Comparison of ENCODE assay signal across 8 cellular contexts in the genomic region with DNA sequence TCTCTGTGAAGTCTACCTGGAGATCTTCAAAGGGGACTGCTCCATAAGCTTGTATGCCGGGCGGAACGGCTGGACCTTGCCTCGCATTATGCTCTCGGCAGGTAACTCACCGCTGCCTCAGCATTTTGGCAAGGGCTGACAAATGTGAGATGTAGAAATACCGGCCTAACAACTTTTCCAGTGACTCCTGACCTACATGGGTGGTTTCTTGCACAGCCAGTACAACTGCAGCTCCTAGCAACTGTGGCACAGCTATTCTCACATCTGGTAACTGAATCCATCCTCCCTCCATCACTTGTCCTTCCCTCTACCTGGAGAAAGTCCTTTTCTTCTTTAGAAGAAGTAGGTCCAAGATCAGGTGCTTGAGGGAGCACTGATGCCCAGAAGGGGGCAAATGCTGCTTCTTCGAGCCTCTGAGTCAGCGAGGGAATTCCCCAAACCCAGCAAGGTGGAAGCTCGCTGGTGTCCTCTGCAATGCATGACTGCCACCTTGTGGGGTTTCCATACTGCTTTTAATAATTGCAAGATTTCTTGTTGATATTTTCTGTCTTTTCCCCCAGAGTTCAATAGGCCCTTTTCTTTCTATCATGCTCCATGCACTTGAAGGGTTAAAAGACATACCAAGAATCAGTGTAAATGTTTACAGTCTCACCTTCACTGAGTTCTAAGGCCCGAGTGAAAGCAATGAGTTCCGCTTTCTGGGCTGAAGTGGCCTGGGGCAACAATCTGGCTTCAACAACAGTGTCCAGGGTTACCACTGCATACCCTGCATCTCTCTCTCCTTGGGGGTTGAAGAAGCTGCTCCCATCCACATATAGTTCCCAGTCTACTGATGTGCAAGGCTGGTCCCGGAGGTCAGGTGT. TPM values are rescaled to one million over a fixed set of nuclear protein-coding genes. Genes with fewer than 3 reads are reported as not detected.
DNase-seq lines count a peak whose midpoint lies in the region; ATAC-seq and TF ChIP-seq lines count a peak whose summit lies in the region.
"Not testable (repeated sequence)": the region's sequence is repeated elsewhere in the genome, so short reads cannot be mapped to it uniquely, and the experiment has no call there.

No MANE protein-coding gene starts in this region.

- not testable (repeated sequence) for H3K27ac Mint-ChIP-seq in WTC11; activated naive CD8-positive, alpha-beta T cell treated with anti-CD3 and anti-CD28 coated beads for 36 hours

- H3K14ac ChIP-seq in neuronal stem cell (ENCODE audit: low read length), result not testable (repeated sequence)

- not testable (repeated sequence) for H2BK120ac ChIP-seq in neuronal stem cell (ENCODE audit: low read depth, low read length)

- POLR2A ChIA-PET in WTC11 (lab: Charles Lee), result not testable (repeated sequence)

- H3K27me3 ChIP-seq in neuronal stem cell (ENCODE audit: control insufficient read depth in 3 of 3, insufficient read depth in 3 of 3, low read depth in 1 of 3, low read length in 3 of 3), result not testable (repeated sequence)

- CTCF ChIA-PET in WTC11 (lab: Charles Lee), result interaction anchor here (0.6 to 1.2 kb wide), 3 partner anchors 60 to 436 kb away, joined by 3 read pairs; no protein-coding TSS in a partner anchor

- not testable (repeated sequence) for H3K79me1 ChIP-seq in neuronal stem cell (ENCODE audit: low read depth, low read length)

- not testable (repeated sequence) for H3K9me3 Mint-ChIP-seq in WTC11; activated naive CD8-positive, alpha-beta T cell treated with anti-CD3 and anti-CD28 coated beads for 36 hours

- H3K9me3 ChIP-seq in neuronal stem cell (replicated peaks in 1 of 2; ENCODE audit: control insufficient read depth in 2 of 2, insufficient read depth in 1 of 2, low read depth in 1 of 2, low read length in 2 of 2), result not testable (repeated sequence)

- not testable (repeated sequence) for H3K4me1 ChIP-seq in neuronal stem cell (ENCODE audit: control insufficient read depth in 2 of 2, insufficient read depth in 1 of 2, low read depth in 1 of 2, low read length in 2 of 2)

- H3K4ac ChIP-seq in neuronal stem cell (ENCODE audit: low read length), result not testable (repeated sequence)

- H2BK5ac ChIP-seq in neuronal stem cell (ENCODE audit: low read length), result not testable (repeated sequence)

- not testable (repeated sequence) for H2BK12ac ChIP-seq in neuronal stem cell (ENCODE audit: low read length)

- H2AK5ac ChIP-seq in neuronal stem cell (ENCODE audit: low read depth, low read length), result not testable (repeated sequence)

- not testable (repeated sequence) for H3K4me2 ChIP-seq in neuronal stem cell (ENCODE audit: insufficient read depth, low read length, poor library complexity, severe bottlenecking)

- not testable (repeated sequence) for H3K4me3 ChIP-seq in Jurkat, Clone E6-1 (ENCODE audit: low read length); neuronal stem cell (ENCODE audit: low read length in 2 of 2)

- no CpG with 5 or more reads among the region's 13 CpGs for WGBS in neuronal stem cell (ENCODE audit: extremely low coverage in 2 of 2, insufficient read length in 2 of 2, insufficient replicate concordance in 1 of 2), 2 donors

- TF ChIP-seq CTCF in WTC11 (IDR thresholded peaks at IDR 0.05), result peak; percentile 39; the same call in 1 of the 2 replicates

- not testable (repeated sequence) for H2BK15ac ChIP-seq in neuronal stem cell (ENCODE audit: low read length)

- H3K36me3 Mint-ChIP-seq in WTC11; activated naive CD8-positive, alpha-beta T cell treated with anti-CD3 and anti-CD28 coated beads for 36 hours: not testable (repeated sequence)

- not testable (repeated sequence) for ATAC-seq in WTC11

- DNase-seq in COR-L47 (lab: John Stamatoyannopoulos, UW), result peak; percentile 63
- DNase-seq in Jurkat, Clone E6-1 (ENCODE audit: low read depth, low spot score), result peak; percentile 51
- DNase-seq in NCI-H69 (lab: John Stamatoyannopoulos, UW), result peak; percentile 76
- peak; percentile 65 for DNase-seq in WTC11 (ENCODE audit: low spot score)
- DNase-seq in activated naive CD8-positive, alpha-beta T cell treated with anti-CD3 and anti-CD28 coated beads for 36 hours, result peak; percentile 65
- DNase-seq in glomerular visceral epithelial cell (ENCODE audit: extremely low spot score), result peak; percentile 75
- peak; percentile 54 for DNase-seq in neuronal stem cell (ENCODE audit: low spot score)
- peak; percentile 47 for DNase-seq in stimulated activated CD8-positive, alpha-beta memory T cell treated with anti-CD3 and anti-CD28 coated beads, Interleukin-4, amount 100 ng/mL, for 24 hours (ENCODE audit: low read depth)

- not testable (repeated sequence) for H3K18ac ChIP-seq in neuronal stem cell (ENCODE audit: low read length)

- not testable (repeated sequence) for H4K8ac ChIP-seq in neuronal stem cell (ENCODE audit: low read depth, low read length)

- H3K4me3 Mint-ChIP-seq in WTC11; activated naive CD8-positive, alpha-beta T cell treated with anti-CD3 and anti-CD28 coated beads for 36 hours: not testable (repeated sequence)

- H3K23ac ChIP-seq in neuronal stem cell (ENCODE audit: low read depth, low read length, poor library complexity), result not testable (repeated sequence)

- peaks cover 12% of the 10 kb centered on the region for H3K4me1 Mint-ChIP-seq in WTC11
- H3K4me1 Mint-ChIP-seq in activated naive CD8-positive, alpha-beta T cell treated with anti-CD3 and anti-CD28 coated beads for 36 hours, result not testable (repeated sequence)

- not testable (repeated sequence) for H2AFZ ChIP-seq in neuronal stem cell (ENCODE audit: low read length)

- H4K91ac ChIP-seq in neuronal stem cell (ENCODE audit: low read depth, low read length, poor library complexity), result not testable (repeated sequence)

- not testable (repeated sequence) for H3K9ac ChIP-seq in neuronal stem cell (ENCODE audit: low read depth, low read length, poor library complexity)

- H3K27ac ChIP-seq in neuronal stem cell (replicated peaks; ENCODE audit: low read length), result not testable (repeated sequence)

- not testable (repeated sequence) for H3K27me3 Mint-ChIP-seq in WTC11 (ENCODE audit: low read depth); activated naive CD8-positive, alpha-beta T cell treated with anti-CD3 and anti-CD28 coated beads for 36 hours

- not testable (repeated sequence) for H3K36me3 ChIP-seq in neuronal stem cell (replicated peaks in 1 of 2; ENCODE audit: control insufficient read depth in 2 of 2, insufficient read depth in 2 of 2, low read length in 2 of 2)

RNA-seq across cellular contexts. Expression of a gene that starts 45.9 kb away (rescaled TPM):
- polyA plus RNA-seq in Jurkat, Clone E6-1 (2012; ENCODE audit: insufficient read depth, insufficient read length), result 45.6 TPM
- total RNA-seq in WTC11 (2021), result 5.8 to 7.4 TPM (median 6.2 TPM) in 3 replicates
- total RNA-seq in activated naive CD8-positive, alpha-beta T cell treated with anti-CD3 and anti-CD28 coated beads for 36 hours, result under 1 TPM; 0.37 to 0.48 TPM
- not detected for polyA plus RNA-seq in neuronal stem cell (2013, experiment 1 of 2)
- polyA plus RNA-seq in neuronal stem cell (2013, experiment 2 of 2), result under 0.01 TPM
